21 cellular contexts compared by ENCODE assay signal in the genomic region with DNA sequence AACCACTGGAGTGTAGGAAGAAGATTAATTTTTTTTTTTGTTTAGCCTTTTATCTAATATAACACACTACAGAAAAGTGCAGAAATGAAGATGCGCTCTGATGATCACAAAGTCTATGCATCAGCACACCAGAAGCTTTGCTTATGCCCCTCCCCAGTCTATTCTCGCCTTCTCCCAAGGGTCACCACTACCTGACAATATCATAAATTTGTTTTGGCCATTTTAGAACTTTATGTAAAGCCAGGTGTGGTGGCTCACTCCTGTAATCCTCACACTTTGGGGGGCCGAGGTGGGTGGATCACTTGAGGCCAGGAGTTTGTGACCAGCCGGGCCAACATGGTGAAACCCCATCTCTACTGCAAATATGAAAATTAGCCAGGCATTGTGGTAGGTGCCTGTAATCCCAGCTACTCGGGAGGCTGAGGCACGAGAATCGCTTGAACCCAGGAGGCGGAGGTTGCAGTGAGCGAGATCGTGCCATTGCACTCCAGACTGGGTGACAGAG.
"Had no signal": no experiment of that assay in that cellular context is flagged by ENCODE, and none has a peak within 500 bp of the region (broad histone marks: within the 10 kb centered on the region; RNA-seq: fewer than 3 reads in every experiment).

No MANE protein-coding gene starts in this region.

- ATAC-seq: effector memory CD8-positive, alpha-beta T cell; gastrocnemius medialis; left cardiac atrium; naive thymus-derived CD4-positive, alpha-beta T cell; stimulated activated memory B cell treated with anti-CD40 and anti-IgM and Interleukin-4, amounts not matched to agents 10 μg/mL and 1 μg/mL and 100 μg/mL, for 72 hours; stimulated activated naive CD8-positive, alpha-beta T cell treated with anti-CD3 and anti-CD28 coated beads, Interleukin-15, amount 100 ng/mL, for 72 hours had no signal

- H3K4me3 Mint-ChIP-seq: central memory CD8-positive, alpha-beta T cell; dendritic cell treated with granulocyte-macrophage colony-stimulating factor and Interleukin-4, amounts not matched to agents 40 ng/mL and 50 ng/mL, for 4 days; effector memory CD8-positive, alpha-beta T cell; immature natural killer cell; naive thymus-derived CD4-positive, alpha-beta T cell; stimulated activated memory B cell treated with anti-CD40 and anti-IgM and Interleukin-4, amounts not matched to agents 10 μg/mL and 1 μg/mL and 100 μg/mL, for 72 hours; stimulated activated naive CD8-positive, alpha-beta T cell treated with anti-CD3 and anti-CD28 coated beads, Interleukin-15, amount 100 ng/mL, for 72 hours had no signal

- H3K4me1 Mint-ChIP-seq: central memory CD8-positive, alpha-beta T cell; immature natural killer cell; naive thymus-derived CD4-positive, alpha-beta T cell; stimulated activated memory B cell treated with anti-CD40 and anti-IgM and Interleukin-4, amounts not matched to agents 10 μg/mL and 1 μg/mL and 100 μg/mL, for 72 hours; stimulated activated naive CD8-positive, alpha-beta T cell treated with anti-CD3 and anti-CD28 coated beads, Interleukin-15, amount 100 ng/mL, for 72 hours had no signal

- H3K9me3 ChIP-seq: gastrocnemius medialis, neutrophil, tibial artery had no signal

- H3K27me3 ChIP-seq: esophagus muscularis mucosa, gastrocnemius medialis, tibial artery had no signal

- H3K27ac ChIP-seq: epithelial cell of prostate, esophagus muscularis mucosa, gastrocnemius medialis, neutrophil, tibial artery had no signal

- H3K36me3 ChIP-seq: esophagus muscularis mucosa, gastrocnemius medialis, neutrophil, tibial artery had no signal

- H3K4me3 ChIP-seq: esophagus muscularis mucosa, gastrocnemius medialis, smooth muscle cell, tibial artery had no signal

- H3K4me2 ChIP-seq: smooth muscle cell had no signal

- DNase-seq: effector memory CD8-positive, alpha-beta T cell; gastrocnemius medialis; glutamatergic neuron; immature natural killer cell; kidney; left cardiac atrium; mesendoderm; naive thymus-derived CD4-positive, alpha-beta T cell; posterior cingulate gyrus; stimulated activated CD4-positive, alpha-beta T cell treated with anti-CD3 and anti-CD28 coated beads, Interleukin-4, amount 100 ng/mL, for 1 hour; stimulated activated CD8-positive, alpha-beta memory T cell treated with anti-CD3 and anti-CD28 coated beads, Interleukin-4, amount 100 ng/mL, for 48 hours; stimulated activated naive CD8-positive, alpha-beta T cell treated with anti-CD3 and anti-CD28 coated beads, Interleukin-15, amount 100 ng/mL, for 72 hours; substantia nigra had no signal

- H3K4me1 ChIP-seq: esophagus muscularis mucosa, gastrocnemius medialis, tibial artery had no signal

- H3K27ac Mint-ChIP-seq: dendritic cell treated with granulocyte-macrophage colony-stimulating factor and Interleukin-4, amounts not matched to agents 40 ng/mL and 50 ng/mL, for 4 days; effector memory CD8-positive, alpha-beta T cell; immature natural killer cell; naive thymus-derived CD4-positive, alpha-beta T cell; stimulated activated memory B cell treated with anti-CD40 and anti-IgM and Interleukin-4, amounts not matched to agents 10 μg/mL and 1 μg/mL and 100 μg/mL, for 72 hours; stimulated activated naive CD8-positive, alpha-beta T cell treated with anti-CD3 and anti-CD28 coated beads, Interleukin-15, amount 100 ng/mL, for 72 hours had no signal
